Comparison of ENCODE assay signal across 24 cellular contexts in the genomic region with DNA sequence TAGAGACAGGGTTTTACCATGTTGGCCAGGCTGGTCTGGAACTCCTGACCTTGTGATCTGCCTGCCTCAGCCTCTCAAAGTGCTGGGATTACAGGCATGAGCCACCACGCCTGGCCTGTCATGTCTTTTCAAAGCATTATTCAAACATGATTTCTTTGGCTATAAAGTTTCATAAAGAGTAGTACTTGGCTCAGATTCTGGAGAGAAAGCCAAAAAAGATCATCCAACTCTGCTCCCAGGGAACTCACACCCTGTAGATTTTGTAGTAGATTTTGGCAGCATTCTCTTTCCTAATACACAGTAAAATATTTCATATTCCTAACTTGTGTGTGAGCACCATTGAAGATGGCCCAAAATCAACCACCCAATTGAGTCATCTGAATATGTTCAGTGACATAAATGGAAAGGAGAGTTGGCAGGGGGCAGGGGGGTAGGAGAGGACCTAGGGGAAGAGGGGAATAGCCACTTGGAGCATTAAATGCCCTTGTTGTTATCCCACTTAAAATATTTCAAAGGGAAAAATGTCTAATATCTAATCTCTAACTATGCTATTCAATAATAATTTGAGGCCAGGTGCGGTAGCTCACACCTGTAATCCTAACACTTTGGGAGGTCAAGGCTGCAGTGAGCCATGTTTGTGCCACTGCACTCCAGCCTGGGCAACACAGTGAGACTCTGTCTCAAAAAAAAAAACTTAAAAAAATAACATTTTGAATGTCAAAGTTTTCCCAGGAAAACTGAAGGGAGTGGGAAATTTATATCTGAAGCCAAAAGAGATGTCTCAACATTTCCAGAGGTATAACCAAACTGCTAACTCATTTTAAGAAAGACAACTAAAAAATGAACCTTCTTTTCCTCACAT. TPM values are rescaled to one million over a fixed set of nuclear protein-coding genes. Genes with fewer than 3 reads are reported as not detected.
DNase-seq lines count a peak whose midpoint lies in the region; ATAC-seq, FAIRE-seq and TF ChIP-seq lines count a peak whose summit lies in the region.
"Had no signal": no experiment of that assay in that cellular context is flagged by ENCODE, and none has a peak within 500 bp of the region (broad histone marks: within the 10 kb centered on the region; RNA-seq: fewer than 3 reads in every experiment).

No MANE protein-coding gene starts in this region.

- H3K9me3 Mint-ChIP-seq in GM23338 (no peaks in the 10 kb centered on the region), type B pancreatic cell (no peaks in the 10 kb centered on the region)
- H3K9me3 Mint-ChIP-seq: activated T-helper 17 cell treated with anti-CD3 and anti-CD28 coated beads, Interleukin-2, amount 50 U/mL, for 72 hours; neural progenitor cell had no signal

- DNase-seq in fibroblast of the aortic adventitia (ENCODE audit: low read depth) (peak; percentile 88), pancreas (no peak), transverse colon (no peak), GM23338 (ENCODE audit: low spot score) (no peak), NCI-H1694 treated with DMSO at 0.1 percent for 48 hours (lab: John Stamatoyannopoulos, UW) (no peak), type B pancreatic cell (ENCODE audit: extremely low spot score, unreplicated experiment) (no peak), OCI-M2 (lab: John Stamatoyannopoulos, UW; ENCODE audit: unreplicated experiment) (no peak)
- DNase-seq: activated CD4-positive, alpha-beta T cell treated with anti-CD3 and anti-CD28 coated beads for 1 hour; amygdala; DMS153; GOT3; hippocampal formation; IMR-90; NCI-H2081 treated with DMSO at 0.1 percent for 48 hours; NCI-H524 treated with DMSO at 0.1 percent for 48 hours; right lobe of liver; stimulated activated CD4-positive, alpha-beta T cell treated with anti-CD3 and anti-CD28 coated beads, Interleukin-2, amount 100 ng/mL, for 24 hours; substantia nigra had no signal

- TF ChIP-seq EP300 in transverse colon (IDR thresholded peaks at IDR 0.05; ENCODE audit: low read depth), result no peak

- 46 to 49% methylated on average over 2 of the region's 2 CpGs for WGBS in pancreas, 2 donors
- WGBS in transverse colon (ENCODE audit: low coverage in 1 of 2), 2 donors, result 74 to 89% methylated on average over 1 to 2 of the region's 2 CpGs

- H3K4me3 Mint-ChIP-seq in GM23338, result no peak overlapping the region
- H3K4me3 Mint-ChIP-seq in type B pancreatic cell, result no peak overlapping the region
- H3K4me3 Mint-ChIP-seq: activated T-helper 17 cell treated with anti-CD3 and anti-CD28 coated beads, Interleukin-2, amount 50 U/mL, for 72 hours; neural progenitor cell had no signal

- H4K20me1 ChIP-seq in GM23338 (replicated peaks; ENCODE audit: insufficient read depth), result no peaks in the 10 kb centered on the region

- H3K79me2 ChIP-seq in GM23338 (replicated peaks; ENCODE audit: insufficient read depth), result no peaks in the 10 kb centered on the region

- no peak overlapping the region for H3K4me2 ChIP-seq in GM23338
- H3K4me2 ChIP-seq: neural progenitor cell had no signal

- ATAC-seq in pancreas (peak in 3 of 4 donors; percentile 28 to 50 (median 46)), GM23338 (no peak)
- ATAC-seq: activated T-helper 17 cell treated with anti-CD3 and anti-CD28 coated beads, Interleukin-2, amount 50 U/mL, for 72 hours; right lobe of liver had no signal

- no peak for TF ChIP-seq CTCF in VCaP (conservative IDR thresholded peaks at IDR 0.05)
- no peak for TF ChIP-seq CTCF in fibroblast of the aortic adventitia (IDR thresholded peaks at IDR 0.05; ENCODE audit: insufficient read depth, low read length)
- no peak for TF ChIP-seq CTCF in pancreas (IDR thresholded peaks at IDR 0.05)
- no peak for TF ChIP-seq CTCF in transverse colon (IDR thresholded peaks at IDR 0.05)
- no peak for TF ChIP-seq CTCF in GM23338 (conservative IDR thresholded peaks at IDR 0.05; ENCODE audit: low read depth in 2 of 2)
- no peak for TF ChIP-seq CTCF in type B pancreatic cell (conservative IDR thresholded peaks at IDR 0.05)

- intact Hi-C loops in pancreas (cut with DNase I) (no loop called here), transverse colon (cut with DNase I; ENCODE audit: low total_unique reads) (no loop called here)

- no peak overlapping the region for H2AFZ ChIP-seq in GM23338
- H2AFZ ChIP-seq: neural progenitor cell had no signal

- no peak for TF ChIP-seq POLR2A in transverse colon (IDR thresholded peaks at IDR 0.05)

- H3K4me1 Mint-ChIP-seq in GM23338, result no peaks in the 10 kb centered on the region
- H3K4me1 Mint-ChIP-seq in type B pancreatic cell (ENCODE audit: unreplicated experiment), result peaks cover under 1% of the 10 kb centered on the region
- H3K4me1 Mint-ChIP-seq: activated T-helper 17 cell treated with anti-CD3 and anti-CD28 coated beads, Interleukin-2, amount 50 U/mL, for 72 hours; neural progenitor cell had no signal

- no peaks in the 10 kb centered on the region for H3K36me3 ChIP-seq in pancreas
- no peaks in the 10 kb centered on the region for H3K36me3 ChIP-seq in transverse colon
- no peaks in the 10 kb centered on the region for H3K36me3 ChIP-seq in GM23338 (ENCODE audit: insufficient read depth)
- H3K36me3 ChIP-seq: neural progenitor cell, right lobe of liver, SJSA1 had no signal

- H3K27me3 Mint-ChIP-seq in GM23338 (ENCODE audit: insufficient read depth, low read depth, poor library complexity) (no peaks in the 10 kb centered on the region), type B pancreatic cell (no peaks in the 10 kb centered on the region)
- H3K27me3 Mint-ChIP-seq: activated T-helper 17 cell treated with anti-CD3 and anti-CD28 coated beads, Interleukin-2, amount 50 U/mL, for 72 hours had no signal

- FAIRE-seq in pancreas (lab: Jason Lieb, UNC), result no peak
- FAIRE-seq: keratinocyte had no signal

- H3K27ac ChIP-seq in VCaP (peak overlapping the region; percentile 97), pancreas (peak overlapping the region in 1 of 4 donors; percentile 1), transverse colon (peak overlapping the region; percentile 8 to 92 (median 62)), GM23338 (ENCODE audit: low read depth) (no peak overlapping the region)
- H3K27ac ChIP-seq: epithelial cell of prostate, neural progenitor cell, right lobe of liver, SJSA1 had no signal

- H3K27ac Mint-ChIP-seq in GM23338, result no peak overlapping the region
- no peak overlapping the region for H3K27ac Mint-ChIP-seq in type B pancreatic cell
- H3K27ac Mint-ChIP-seq: activated T-helper 17 cell treated with anti-CD3 and anti-CD28 coated beads, Interleukin-2, amount 50 U/mL, for 72 hours; neural progenitor cell had no signal

- H3K9me2 ChIP-seq in GM23338 (ENCODE audit: insufficient read depth), result no peaks in the 10 kb centered on the region

- no peaks in the 10 kb centered on the region for H3K36me3 Mint-ChIP-seq in GM23338 (ENCODE audit: low read depth)
- H3K36me3 Mint-ChIP-seq in type B pancreatic cell, result no peaks in the 10 kb centered on the region
- H3K36me3 Mint-ChIP-seq: neural progenitor cell had no signal

- H3K4me1 ChIP-seq in pancreas (peaks cover 0 to 20% (median 0%) of the 10 kb centered on the region in 3 donors), transverse colon (peaks cover 0 to 11% (median 3%) of the 10 kb centered on the region in 4 donors), GM23338 (ENCODE audit: insufficient read depth) (peaks cover 1% of the 10 kb centered on the region; the same call in 1 of the 2 replicates)
- H3K4me1 ChIP-seq: neural progenitor cell, right lobe of liver, SJSA1 had no signal

- H3K9me3 ChIP-seq in pancreas (no peaks in the 10 kb centered on the region), transverse colon (no peaks in the 10 kb centered on the region)
- H3K9me3 ChIP-seq: right lobe of liver, SJSA1 had no signal

- in situ Hi-C loops in transverse colon (cut with MboI; ENCODE audit: low pct_ligation_motif_present in 1 of 4, low pct_unique_long_range_greater_than_20kb in 1 of 4, low sequenced_read_pairs in 3 of 4), result no loop called here

- H3K4me3 ChIP-seq in fibroblast of the aortic adventitia (ENCODE audit: low read depth, low read length), result no peak overlapping the region
- H3K4me3 ChIP-seq in pancreas, result no peak overlapping the region
- H3K4me3 ChIP-seq in transverse colon, result no peak overlapping the region
- no peak overlapping the region for H3K4me3 ChIP-seq in GM23338
- H3K4me3 ChIP-seq: neural progenitor cell, right lobe of liver, SJSA1 had no signal

- H3K27me3 ChIP-seq in pancreas (no peaks in the 10 kb centered on the region), transverse colon (no peaks in the 10 kb centered on the region), GM23338 (ENCODE audit: insufficient read depth) (no peaks in the 10 kb centered on the region)
- H3K27me3 ChIP-seq: neural progenitor cell, right lobe of liver, SJSA1 had no signal

- no peaks in the 10 kb centered on the region for H3F3A ChIP-seq in GM23338 (replicated peaks; ENCODE audit: low read depth)

TF ChIP-seq in GM23338, 12 proteins besides CTCF, POLR2A, EP300 and RAD21 (continues in another document):
- TF ChIP-seq ZNF114 (CRISPR knock-in tag; IDR thresholded peaks at IDR 0.05) (no peak), EZH2phosphoT487 (IDR thresholded peaks at IDR 0.05; ENCODE audit: unreplicated experiment) (no peak), EZH2 (IDR thresholded peaks at IDR 0.05; ENCODE audit: low read depth, unreplicated experiment) (no peak), ZNF331 (CRISPR knock-in tag; IDR thresholded peaks at IDR 0.05; ENCODE audit: low read depth) (no peak), STAT1 (IDR thresholded peaks at IDR 0.05; ENCODE audit: unreplicated experiment) (no peak)
- TF ChIP-seq, protein P1, sequence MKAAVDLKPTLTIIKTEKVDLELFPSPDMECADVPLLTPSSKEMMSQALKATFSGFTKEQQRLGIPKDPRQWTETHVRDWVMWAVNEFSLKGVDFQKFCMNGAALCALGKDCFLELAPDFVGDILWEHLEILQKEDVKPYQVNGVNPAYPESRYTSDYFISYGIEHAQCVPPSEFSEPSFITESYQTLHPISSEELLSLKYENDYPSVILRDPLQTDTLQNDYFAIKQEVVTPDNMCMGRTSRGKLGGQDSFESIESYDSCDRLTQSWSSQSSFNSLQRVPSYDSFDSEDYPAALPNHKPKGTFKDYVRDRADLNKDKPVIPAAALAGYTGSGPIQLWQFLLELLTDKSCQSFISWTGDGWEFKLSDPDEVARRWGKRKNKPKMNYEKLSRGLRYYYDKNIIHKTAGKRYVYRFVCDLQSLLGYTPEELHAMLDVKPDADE (IDR thresholded peaks at IDR 0.05), result no peak

RNA-seq across cellular contexts. Expression of a gene that starts 48.2 kb away (rescaled TPM):
- 19.9 and 23.3 TPM in 2 replicates for total RNA-seq in fibroblast of the aortic adventitia (ENCODE audit: low replicate concordance)
- 1 to 10 TPM; 4.1 to 8.4 (median 5.0) TPM for total RNA-seq in pancreas
- polyA plus RNA-seq in pancreas, result 1 to 10 TPM; 2.7 to 7.2 TPM
- total RNA-seq in transverse colon, result 10 to 100 TPM; 23.5 to 36.7 (median 25.4) TPM
- total RNA-seq in GM23338 (2014; rRNA removed; shearing (Covaris generic)), result 4.4 and 5.9 TPM in 2 replicates
- 2.5 and 3.3 TPM in 2 replicates for polyA plus RNA-seq in GM23338 (2016; fragmentation: Nextera tagmentation; extraction: Ambion mirVana)
- 11.4 and 18.1 TPM in 2 replicates for total RNA-seq in type B pancreatic cell (ENCODE audit: low replicate concordance)

RNA-seq across cellular contexts. Expression of a gene that starts 48.4 kb away (rescaled TPM):
- total RNA-seq in fibroblast of the aortic adventitia (ENCODE audit: low replicate concordance), result 6.1 and 11.0 TPM in 2 replicates
- 1 to 10 TPM; 5.1 to 8.9 (median 6.6) TPM for total RNA-seq in pancreas
- 1 to 10 TPM; 3.1 to 5.1 TPM for polyA plus RNA-seq in pancreas
- total RNA-seq in transverse colon, result 10 to 100 TPM in 1 of 4 donors, 1 to 10 TPM in 3; 2.8 to 11.6 (median 8.8) TPM
- 5.8 and 6.3 TPM in 2 replicates for total RNA-seq in GM23338 (2014; rRNA removed; shearing (Covaris generic))
- polyA plus RNA-seq in GM23338 (2016; fragmentation: Nextera tagmentation; extraction: Ambion mirVana), result 1.6 and 4.6 TPM in 2 replicates
- total RNA-seq in type B pancreatic cell (ENCODE audit: low replicate concordance), result 8.2 and 11.8 TPM in 2 replicates
